In the genomic region with DNA sequence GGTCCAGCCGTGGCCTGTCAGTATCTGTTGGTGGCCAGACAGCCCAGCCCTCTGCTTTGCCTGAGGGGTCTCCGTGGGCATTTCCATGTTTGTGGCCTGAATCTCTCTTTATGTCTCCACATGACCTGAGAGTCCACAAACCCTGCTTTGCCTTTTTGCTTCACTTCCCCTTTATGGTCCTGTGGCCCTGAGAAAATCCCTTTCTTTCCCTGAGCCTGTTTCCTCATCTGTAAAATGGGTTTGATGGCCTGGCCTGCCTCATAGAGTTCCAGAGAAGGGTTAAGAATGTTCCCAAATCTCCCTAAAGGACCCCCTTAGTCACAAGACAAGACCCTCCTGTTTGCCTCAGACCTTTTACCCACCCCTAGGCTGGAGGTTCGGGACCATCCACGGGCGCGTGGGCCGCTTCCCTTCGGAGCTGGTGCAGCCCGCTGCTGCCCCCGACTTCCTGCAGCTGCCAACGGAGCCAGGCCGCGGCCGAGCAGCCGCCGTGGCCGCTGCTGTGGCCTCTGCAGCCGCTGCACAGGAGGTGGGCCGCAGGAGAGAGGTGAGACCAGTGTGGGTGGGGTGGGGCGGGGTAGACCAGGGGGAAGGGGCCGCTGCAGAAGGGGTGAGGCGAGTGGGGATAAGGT, we compare ENCODE assay signal across 8 cellular contexts. TPM values are rescaled to one million over a fixed set of nuclear protein-coding genes. Genes with fewer than 3 reads are reported as not detected.
DNase-seq lines count a peak whose midpoint lies in the region; ATAC-seq and TF ChIP-seq lines count a peak whose summit lies in the region.

No MANE protein-coding gene starts in this region.

- intact Hi-C loops in cardiac septum (cut with DNase I) = no loop called here
- intact Hi-C loops in activated B cell treated with CpG ODN at 0.5 μM for 24 hours (cut with micrococcal nuclease) = loop anchor here (5.0 to 10.0 kb wide), 2 partner anchors 120 to 157 kb away; a partner anchor contains a TSS
- intact Hi-C loops in vagina (cut with DNase I) = no loop called here

- ATAC-seq in activated B cell treated with CpG ODN at 0.5 μM for 24 hours (ENCODE audit: low read depth) = no peak
- peak; percentile 20 for ATAC-seq in memory B cell (ENCODE audit: low read depth)

- peak overlapping the region; percentile 85 for H3K27ac Mint-ChIP-seq in activated B cell treated with CpG ODN at 0.5 μM for 24 hours
- peak overlapping the region; percentile 83 for H3K27ac Mint-ChIP-seq in memory B cell

- POLR2A ChIA-PET in activated B cell treated with CpG ODN at 0.5 μM for 24 hours (lab: Charles Lee) = interaction anchor here (1.2 to 4.4 kb wide), 3 partner anchors 20 to 157 kb away, joined by 4 to 43 read pairs (median 6); a partner anchor contains a TSS

- DNase-seq in right atrium auricular region (ENCODE audit: low spot score) (no peak), cardiac septum (ENCODE audit: low spot score) (no peak), activated B cell treated with CpG ODN at 0.5 μM for 24 hours (no peak), memory B cell (ENCODE audit: low spot score in 2 of 2) (no peak), vagina (ENCODE audit: extremely low spot score in 2 of 2) (no peak), AG20443 (ENCODE audit: low spot score) (no peak), islet precursor cell (no peak), HCEC 1CT (no peak)

- H3K4me3 Mint-ChIP-seq in activated B cell treated with CpG ODN at 0.5 μM for 24 hours = peak overlapping the region; percentile 28
- peak overlapping the region; percentile 88 for H3K4me3 Mint-ChIP-seq in memory B cell

- no peaks in the 10 kb centered on the region for H3K27me3 ChIP-seq in right atrium auricular region
- no peaks in the 10 kb centered on the region for H3K27me3 ChIP-seq in vagina

- peaks cover 28% of the 10 kb centered on the region for H3K4me1 Mint-ChIP-seq in activated B cell treated with CpG ODN at 0.5 μM for 24 hours
- H3K4me1 Mint-ChIP-seq in memory B cell = peaks cover 25% of the 10 kb centered on the region

- TF ChIP-seq POLR2A in vagina (IDR thresholded peaks at IDR 0.05) = no peak

- TF ChIP-seq CTCF in right atrium auricular region (IDR thresholded peaks at IDR 0.05) (no peak), activated B cell treated with CpG ODN at 0.5 μM for 24 hours (IDR thresholded peaks at IDR 0.05) (no peak), vagina (IDR thresholded peaks at IDR 0.05) (no peak)

- CTCF ChIA-PET in activated B cell treated with CpG ODN at 0.5 μM for 24 hours (lab: Charles Lee) = no interaction called here

- no peaks in the 10 kb centered on the region for H3K27me3 Mint-ChIP-seq in activated B cell treated with CpG ODN at 0.5 μM for 24 hours
- H3K27me3 Mint-ChIP-seq in memory B cell = no peaks in the 10 kb centered on the region

- H3K9me3 Mint-ChIP-seq in activated B cell treated with CpG ODN at 0.5 μM for 24 hours = no peaks in the 10 kb centered on the region
- no peaks in the 10 kb centered on the region for H3K9me3 Mint-ChIP-seq in memory B cell

- H3K36me3 Mint-ChIP-seq in activated B cell treated with CpG ODN at 0.5 μM for 24 hours (ENCODE audit: low read depth) (no peaks in the 10 kb centered on the region), memory B cell (no peaks in the 10 kb centered on the region)

- no peaks in the 10 kb centered on the region for H3K36me3 ChIP-seq in right atrium auricular region
- H3K36me3 ChIP-seq in vagina = no peaks in the 10 kb centered on the region

- peak overlapping the region; percentile 39 to 61 for H3K27ac ChIP-seq in right atrium auricular region
- peak overlapping the region; percentile 81 for H3K27ac ChIP-seq in vagina

- H3K4me1 ChIP-seq in right atrium auricular region = peaks cover 0 to 27% of the 10 kb centered on the region in 2 donors
- peaks cover 40% of the 10 kb centered on the region for H3K4me1 ChIP-seq in vagina

- H3K9me3 ChIP-seq in right atrium auricular region (no peaks in the 10 kb centered on the region), vagina (no peaks in the 10 kb centered on the region)

- H3K4me3 ChIP-seq in right atrium auricular region (peak overlapping the region in 1 of 2 donors; percentile 60), vagina (peak overlapping the region in 1 of 2 donors; percentile 50)

RNA-seq across cellular contexts. Expression of a gene that starts 26.2 kb away (rescaled TPM):
- total RNA-seq in right atrium auricular region (100 to 1,000 TPM; 177 to 193 TPM), cardiac septum (168 TPM), activated B cell treated with CpG ODN at 0.5 μM for 24 hours (72.8 and 74.6 TPM in 2 replicates), vagina (77.3 TPM)

RNA-seq across cellular contexts. Expression of a gene that starts 48.9 kb away (rescaled TPM):
- total RNA-seq in right atrium auricular region (under 1 TPM in 1 of 2 donors, not detected in 1; 0.20 TPM), cardiac septum (0.70 TPM), activated B cell treated with CpG ODN at 0.5 μM for 24 hours (0.73 and 1.3 TPM in 2 replicates), vagina (6.1 TPM)
